Comparison of ENCODE assay signal across 31 cellular contexts in the genomic region with DNA sequence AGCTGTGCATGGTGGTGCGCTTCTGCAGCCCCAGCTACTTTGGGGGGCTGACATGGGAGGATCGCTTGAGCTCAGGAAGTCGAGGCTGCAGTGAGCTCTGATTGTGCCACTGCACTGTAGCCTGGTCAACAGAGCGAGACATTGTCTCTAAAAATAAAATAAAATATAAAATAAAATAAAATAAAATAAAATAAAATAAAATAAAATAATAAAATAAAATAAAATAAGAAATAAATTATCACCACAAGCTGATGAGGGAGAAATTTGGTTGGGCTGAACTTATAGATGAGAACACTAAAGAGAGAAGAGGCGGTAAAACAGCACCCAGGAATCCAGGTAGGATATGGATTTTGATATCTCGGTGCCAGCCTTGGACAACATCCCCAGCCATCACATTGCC.
DNase-seq lines count a peak whose midpoint lies in the region; ATAC-seq and TF ChIP-seq lines count a peak whose summit lies in the region.
"Had no signal": no experiment of that assay in that cellular context is flagged by ENCODE, and none has a peak within 500 bp of the region (broad histone marks: within the 10 kb centered on the region; RNA-seq: fewer than 3 reads in every experiment).

No MANE protein-coding gene starts in this region.

- H3K79me2 ChIP-seq in neural progenitor cell (ENCODE audit: low read depth): no peaks in the 10 kb centered on the region

- H3K27me3 ChIP-seq in neural progenitor cell: no peaks in the 10 kb centered on the region
- H3K27me3 ChIP-seq: BE2C; BLaER1; BLaER1 treated with 17β-estradiol and CSF1 and Interleukin-3, amounts not matched to agents 10 nM and 100 nM had no signal

- H3K27ac Mint-ChIP-seq in WTC11 (no peak overlapping the region), neural progenitor cell (no peak overlapping the region)
- H3K27ac Mint-ChIP-seq: B cell; CD14-positive monocyte; CD4-positive, alpha-beta memory T cell; CD4-positive, alpha-beta T cell; CD4-positive, CD25-positive, alpha-beta regulatory T cell; CD8-positive, alpha-beta memory T cell; CD8-positive, alpha-beta T cell had no signal

- no peaks in the 10 kb centered on the region for H4K20me1 ChIP-seq in neural progenitor cell (ENCODE audit: low read depth)
- H4K20me1 ChIP-seq: BLaER1; BLaER1 treated with 17β-estradiol and CSF1 and Interleukin-3, amounts not matched to agents 10 nM and 100 nM had no signal

- no peaks in the 10 kb centered on the region for H3K36me3 ChIP-seq in neural progenitor cell
- H3K36me3 ChIP-seq: BE2C; BLaER1; BLaER1 treated with 17β-estradiol and CSF1 and Interleukin-3, amounts not matched to agents 10 nM and 100 nM had no signal

- H3K9ac ChIP-seq in neural progenitor cell: no peak overlapping the region
- H3K9ac ChIP-seq: BLaER1; BLaER1 treated with 17β-estradiol and CSF1 and Interleukin-3, amounts not matched to agents 10 nM and 100 nM had no signal

- POLR2A ChIA-PET in WTC11 (lab: Charles Lee) (no interaction called here), RWPE1 (lab: Yijun Ruan, JAX; ENCODE audit: low non-redundant PET) (no interaction called here)

- H3K4me3 Mint-ChIP-seq in WTC11 (no peak overlapping the region), neural progenitor cell (no peak overlapping the region)
- H3K4me3 Mint-ChIP-seq: B cell; CD14-positive monocyte; CD4-positive, alpha-beta memory T cell; CD4-positive, alpha-beta T cell; CD4-positive, CD25-positive, alpha-beta regulatory T cell; CD8-positive, alpha-beta memory T cell; CD8-positive, alpha-beta T cell had no signal

- H3K36me3 Mint-ChIP-seq in WTC11 (peaks cover 4% of the 10 kb centered on the region; the same call in 1 of the 2 replicates), neural progenitor cell (no peaks in the 10 kb centered on the region)
- H3K36me3 Mint-ChIP-seq: CD14-positive monocyte; CD4-positive, alpha-beta memory T cell; CD4-positive, CD25-positive, alpha-beta regulatory T cell; CD8-positive, alpha-beta memory T cell; CD8-positive, alpha-beta T cell had no signal

- H3K4me1 Mint-ChIP-seq in WTC11 (peaks cover 3% of the 10 kb centered on the region; the same call in 1 of the 2 replicates), neural progenitor cell (peaks cover 2% of the 10 kb centered on the region)
- H3K4me1 Mint-ChIP-seq: B cell; CD4-positive, alpha-beta memory T cell; CD4-positive, CD25-positive, alpha-beta regulatory T cell; CD8-positive, alpha-beta memory T cell had no signal

- H3F3A ChIP-seq in neural progenitor cell (ENCODE audit: low read depth): no peaks in the 10 kb centered on the region

- H3K4me1 ChIP-seq in neural progenitor cell: no peaks in the 10 kb centered on the region
- H3K4me1 ChIP-seq: A549, BE2C, BLaER1, Caco-2 had no signal

- H3K9me3 ChIP-seq in neural progenitor cell (ENCODE audit: low read depth): no peaks in the 10 kb centered on the region
- H3K9me3 ChIP-seq: A549, BE2C, BLaER1, Caco-2 had no signal

- peak overlapping the region; percentile 50 for H2AFZ ChIP-seq in neural progenitor cell (replicated peaks)

- H3K4me3 ChIP-seq in neural progenitor cell: no peak overlapping the region
- H3K4me3 ChIP-seq: A549; BLaER1; BLaER1 treated with 17β-estradiol and CSF1 and Interleukin-3, amounts not matched to agents 10 nM and 100 nM had no signal

- no peak for ATAC-seq in WTC11
- ATAC-seq: A549; CD8-positive, alpha-beta T cell had no signal

- DNase-seq in WTC11 (ENCODE audit: low spot score) (no peak), neural progenitor cell (ENCODE audit: low spot score) (no peak), NCI-H2227 (lab: John Stamatoyannopoulos, UW; ENCODE audit: unreplicated experiment) (no peak), RWPE1 (ENCODE audit: low spot score) (no peak)
- DNase-seq: 8988T; ACHN; AML-193; BE2C; C1 segment of cervical spinal cord; Caco-2; Calu3; CD4-positive, alpha-beta memory T cell; CD4-positive, alpha-beta T cell; CD4-positive, CD25-positive, alpha-beta regulatory T cell; CD8-positive, alpha-beta memory T cell; CD8-positive, alpha-beta T cell; COR-L47; DMS 273 treated with DMSO at 0.1 percent for 48 hours; DMS153; DMS53; DMS79; DMS79 treated with DMSO at 0.1 percent for 48 hours; DND-41; EL had no signal

- TF ChIP-seq CTCF in WTC11 (IDR thresholded peaks at IDR 0.05) (no peak), neural progenitor cell (IDR thresholded peaks at IDR 0.05) (no peak), RWPE1 (conservative IDR thresholded peaks at IDR 0.05; ENCODE audit: low read depth) (no peak)

- peaks cover 7% of the 10 kb centered on the region for H3K9me3 Mint-ChIP-seq in WTC11
- H3K9me3 Mint-ChIP-seq in neural progenitor cell: peaks cover 3% of the 10 kb centered on the region
- H3K9me3 Mint-ChIP-seq: CD4-positive, alpha-beta T cell had no signal

- H3K4me2 ChIP-seq in neural progenitor cell: no peak overlapping the region
- H3K4me2 ChIP-seq: A549; BLaER1; BLaER1 treated with 17β-estradiol and CSF1 and Interleukin-3, amounts not matched to agents 10 nM and 100 nM had no signal

- CTCF ChIA-PET in WTC11 (lab: Charles Lee): no interaction called here
- CTCF ChIA-PET in RWPE1 (lab: Yijun Ruan, JAX): no interaction called here

- H3K27me3 Mint-ChIP-seq in WTC11 (ENCODE audit: low read depth) (no peaks in the 10 kb centered on the region), neural progenitor cell (ENCODE audit: insufficient read depth, low read depth) (peaks cover 2% of the 10 kb centered on the region)
- H3K27me3 Mint-ChIP-seq: B cell; CD4-positive, alpha-beta memory T cell; CD4-positive, alpha-beta T cell; CD4-positive, CD25-positive, alpha-beta regulatory T cell; CD8-positive, alpha-beta memory T cell had no signal

- H3K27ac ChIP-seq in neural progenitor cell (no peak overlapping the region), RWPE1 (no peak overlapping the region)
- H3K27ac ChIP-seq: 22Rv1; A549; BLaER1; BLaER1 treated with 17β-estradiol and CSF1 and Interleukin-3, amounts not matched to agents 10 nM and 100 nM; C4-2B had no signal

TF ChIP-seq in WTC11, 78 proteins besides CTCF, POLR2A, EP300 and RAD21:
- TF ChIP-seq SMAD3 (CRISPR knock-in tag; IDR thresholded peaks at IDR 0.05; ENCODE audit: borderline replicate concordance) (no peak), HMGA2 (CRISPR knock-in tag; IDR thresholded peaks at IDR 0.05) (peak; percentile 93)
